Comparison of ENCODE assay signal across 1 cellular context in the genomic region with DNA sequence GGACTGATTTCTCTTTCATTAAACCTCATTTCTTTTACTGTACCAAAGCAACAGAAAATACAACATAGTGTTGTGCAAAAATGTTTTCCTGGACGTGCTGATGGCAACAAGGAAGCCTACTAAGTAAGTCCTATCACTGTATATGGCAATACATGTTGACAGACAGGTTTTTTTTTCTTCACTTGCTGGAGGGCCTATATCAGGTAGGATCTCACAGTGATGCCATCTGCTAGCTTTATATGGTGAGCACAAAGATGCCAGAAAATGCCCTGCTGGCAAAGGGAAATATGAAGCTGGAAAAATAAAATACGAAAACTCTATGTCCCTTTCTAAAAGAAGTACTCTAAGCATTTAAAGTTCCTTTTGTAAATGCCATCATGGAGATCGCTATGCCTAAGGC.
TF ChIP-seq lines count a peak whose summit lies in the region.

No MANE protein-coding gene starts in this region.

TF ChIP-seq in SK-N-SH, 30 proteins besides CTCF, POLR2A, EP300 and RAD21 (continued from another document):
- TF ChIP-seq, protein P1, sequence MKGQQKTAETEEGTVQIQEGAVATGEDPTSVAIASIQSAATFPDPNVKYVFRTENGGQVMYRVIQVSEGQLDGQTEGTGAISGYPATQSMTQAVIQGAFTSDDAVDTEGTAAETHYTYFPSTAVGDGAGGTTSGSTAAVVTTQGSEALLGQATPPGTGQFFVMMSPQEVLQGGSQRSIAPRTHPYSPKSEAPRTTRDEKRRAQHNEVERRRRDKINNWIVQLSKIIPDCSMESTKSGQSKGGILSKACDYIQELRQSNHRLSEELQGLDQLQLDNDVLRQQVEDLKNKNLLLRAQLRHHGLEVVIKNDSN (IDR thresholded peaks at IDR 0.05; ENCODE audit: borderline replicate concordance, low read depth): no peak
- no peak for TF ChIP-seq MEF2A (IDR thresholded peaks at IDR 0.05; ENCODE audit: borderline replicate concordance, low read depth)
- no peak for TF ChIP-seq ZBTB33 (IDR thresholded peaks at IDR 0.05; ENCODE audit: borderline replicate concordance, low read depth)
